Comparison of ENCODE assay signal across 12 cellular contexts in genomic region chr1:234433563-234434285, GRCh38.
DNase-seq lines count a peak whose midpoint lies in the region; ATAC-seq and TF ChIP-seq lines count a peak whose summit lies in the region.
"Had no signal": no experiment of that assay in that cellular context is flagged by ENCODE, and none has a peak within 500 bp of the region (broad histone marks: within the 10 kb centered on the region; RNA-seq: fewer than 3 reads in every experiment).

No MANE protein-coding gene starts in this region.

- no peak for TF ChIP-seq POLR2A in NB4 (IDR thresholded peaks at IDR 0.05; ENCODE audit: extremely low read depth, insufficient read length)

- ATAC-seq in GM21576 (IDR thresholded peaks at IDR 0.05; ENCODE audit: unreplicated experiment) (peak; percentile 63), HG03571 (IDR thresholded peaks at IDR 0.05; ENCODE audit: unreplicated experiment) (no peak), HG03159 (IDR thresholded peaks at IDR 0.05; ENCODE audit: unreplicated experiment) (no peak)

- DNase-seq in GDM1 (lab: John Stamatoyannopoulos, UW) (peak; percentile 33), NB4 (ENCODE audit: low read depth) (peak; percentile 28), inferior parietal cortex (ENCODE audit: extremely low spot score) (peak; percentile 47), NCI-H1105 treated with DMSO at 0.1 percent for 48 hours (lab: John Stamatoyannopoulos, UW) (no peak), HUDEP-2 (lab: John Stamatoyannopoulos, UW; ENCODE audit: unreplicated experiment in 76 of 76) (no peak)
- DNase-seq: activated naive CD4-positive, alpha-beta T cell treated with anti-CD3 and anti-CD28 coated beads, Interleukin-2, amount 10 ng/mL, durations not matched to agents 7 days and 5 days; hypothalamus; SW 1271 had no signal

- H3K4me3 ChIP-seq in NB4 (ENCODE audit: low read depth, low read length) = no peak overlapping the region
- H3K4me3 ChIP-seq: thyroid gland had no signal

- no peak for TF ChIP-seq CTCF in NB4 (IDR thresholded peaks at IDR 0.05; ENCODE audit: low read depth, low read length)

Comparison
In these comparisons a context has a peak if more than half of its experiments do, and no peak if none do; other contexts are left out.
1. DNase-seq: peak in GDM1 (single experiment), NB4 (single experiment) and inferior parietal cortex (single experiment); none in NCI-H1105 treated with DMSO at 0.1 percent for 48 hours (single experiment) and HUDEP-2 (0 of 76).